ENCODE assay signal across 19 cellular contexts in genomic region chr11:9228086-9228485, GRCh38.
"Had no signal": no experiment of that assay in that cellular context is flagged by ENCODE, and none has a peak within 500 bp of the region (broad histone marks: within the 10 kb centered on the region; RNA-seq: fewer than 3 reads in every experiment).

No MANE protein-coding gene starts in this region.

- H3K4me3 ChIP-seq: body of pancreas, left lung, prostate gland, right atrium auricular region had no signal

- H3K9me3 Mint-ChIP-seq: activated CD4-positive, alpha-beta T cell treated with anti-CD3 and anti-CD28 coated beads, Interleukin-2, amount 10 ng/mL, durations not matched to agents 7 days and 5 days; activated naive CD8-positive, alpha-beta T cell treated with anti-CD3 and anti-CD28 coated beads, Interleukin-2, amount 10 ng/mL, durations not matched to agents 7 days and 5 days; activated T-cell treated with anti-CD3 and anti-CD28 coated beads, Interleukin-2, amount 50 U/mL, for 24 hours; activated T-helper 2 cell treated with anti-CD3 and anti-CD28 coated beads, Interferon-gamma antibody, Interleukin-2, Interleukin-4, amounts not matched to agents 10 μg/mL and 5 μg/mL and 100 μg/mL, durations not matched to agents 14 hours and 24 hours and 36 hours; neural crest cell; T-cell; type B pancreatic cell had no signal

- H3K4me3 Mint-ChIP-seq: activated CD4-positive, alpha-beta T cell treated with anti-CD3 and anti-CD28 coated beads, Interleukin-2, amount 10 ng/mL, durations not matched to agents 7 days and 5 days; activated CD8-positive, alpha-beta T cell treated with anti-CD3 and anti-CD28 coated beads, Interleukin-2, amount 10 ng/mL, durations not matched to agents 7 days and 5 days; activated naive CD8-positive, alpha-beta T cell treated with anti-CD3 and anti-CD28 coated beads, Interleukin-2, amount 10 ng/mL, durations not matched to agents 7 days and 5 days; activated T-cell treated with anti-CD3 and anti-CD28 coated beads, Interleukin-2, amount 50 U/mL, for 24 hours; neural crest cell; T-cell; type B pancreatic cell had no signal

- H3K27ac ChIP-seq: body of pancreas, left lung, prostate gland, right atrium auricular region had no signal

- H3K4me1 ChIP-seq: prostate gland had no signal

- H3K36me3 ChIP-seq: left lung, prostate gland, right atrium auricular region had no signal

- ATAC-seq: activated CD8-positive, alpha-beta T cell treated with anti-CD3 and anti-CD28 coated beads, Interleukin-2, amount 10 ng/mL, durations not matched to agents 7 days and 5 days; body of pancreas; left lung; T-cell had no signal

- H3K27ac Mint-ChIP-seq: activated CD4-positive, alpha-beta T cell treated with anti-CD3 and anti-CD28 coated beads, Interleukin-2, amount 10 ng/mL, durations not matched to agents 7 days and 5 days; activated CD8-positive, alpha-beta T cell treated with anti-CD3 and anti-CD28 coated beads, Interleukin-2, amount 10 ng/mL, durations not matched to agents 7 days and 5 days; activated naive CD8-positive, alpha-beta T cell treated with anti-CD3 and anti-CD28 coated beads, Interleukin-2, amount 10 ng/mL, durations not matched to agents 7 days and 5 days; activated T-cell treated with anti-CD3 and anti-CD28 coated beads, Interleukin-2, amount 50 U/mL, for 24 hours; activated T-helper 2 cell treated with anti-CD3 and anti-CD28 coated beads, Interferon-gamma antibody, Interleukin-2, Interleukin-4, amounts not matched to agents 10 μg/mL and 5 μg/mL and 100 μg/mL, durations not matched to agents 14 hours and 24 hours and 36 hours; T-cell had no signal

- H3K9me3 ChIP-seq: body of pancreas, left lung, prostate gland, right atrium auricular region had no signal

- DNase-seq: activated CD4-positive, alpha-beta T cell treated with anti-CD3 and anti-CD28 coated beads, Interleukin-2, amount 10 ng/mL, durations not matched to agents 7 days and 5 days; activated CD8-positive, alpha-beta T cell treated with anti-CD3 and anti-CD28 coated beads, Interleukin-2, amount 10 ng/mL, durations not matched to agents 7 days and 5 days; activated naive CD4-positive, alpha-beta T cell treated with Interleukin-2 at 50 U/mL for 16 hours; activated naive CD8-positive, alpha-beta T cell treated with anti-CD3 and anti-CD28 coated beads, Interleukin-2, amount 10 ng/mL, durations not matched to agents 7 days and 5 days; activated T-cell treated with anti-CD3 and anti-CD28 coated beads, Interleukin-2, amount 50 U/mL, for 24 hours; amygdala; body of pancreas; hypothalamus; islet precursor cell; left lung; stimulated activated CD4-positive, alpha-beta T cell treated with anti-CD3 and anti-CD28 coated beads, Interleukin-2, amount 100 ng/mL, for 24 hours; stimulated activated naive CD4-positive, alpha-beta T cell treated with Interleukin-2 at 50 U/mL for 16 hours; T-cell; T-helper 9 cell had no signal

- H3K27me3 ChIP-seq: body of pancreas, left lung, right atrium auricular region had no signal

- H3K36me3 Mint-ChIP-seq: type B pancreatic cell had no signal

- H3K27me3 Mint-ChIP-seq: activated CD4-positive, alpha-beta T cell treated with anti-CD3 and anti-CD28 coated beads, Interleukin-2, amount 10 ng/mL, durations not matched to agents 7 days and 5 days; activated naive CD8-positive, alpha-beta T cell treated with anti-CD3 and anti-CD28 coated beads, Interleukin-2, amount 10 ng/mL, durations not matched to agents 7 days and 5 days; activated T-cell treated with anti-CD3 and anti-CD28 coated beads, Interleukin-2, amount 50 U/mL, for 24 hours; T-cell; type B pancreatic cell had no signal
